ENCODE assay signal across 19 cellular contexts in genomic region chr6:40583694-40584093, GRCh38. TPM values are rescaled to one million over a fixed set of nuclear protein-coding genes. Genes with fewer than 3 reads are reported as not detected.
"Had no signal": no experiment of that assay in that cellular context is flagged by ENCODE, and none has a peak within 500 bp of the region (broad histone marks: within the 10 kb centered on the region; RNA-seq: fewer than 3 reads in every experiment).

No MANE protein-coding gene starts in this region.

- H3K4me3 Mint-ChIP-seq: type B pancreatic cell had no signal

- H3K36me3 ChIP-seq: right lobe of liver had no signal

- H3K27ac Mint-ChIP-seq: type B pancreatic cell had no signal

- H3K9me3 ChIP-seq: psoas muscle, right lobe of liver had no signal

- H3K36me3 Mint-ChIP-seq: type B pancreatic cell had no signal

- H3K27ac ChIP-seq: psoas muscle, right lobe of liver had no signal

- DNase-seq: activated CD4-positive, alpha-beta T cell treated with anti-CD3 and anti-CD28 coated beads, Interleukin-2, amount 50 U/mL, for 1 hour; activated gamma-delta T cell; activated T-cell treated with anti-CD3 and anti-CD28 coated beads, Interleukin-2, amount 50 U/mL, for 48 hours; aorta; effector CD4-positive, alpha-beta T cell; foreskin melanocyte; head of caudate nucleus; mammary epithelial cell; psoas muscle; right lobe of liver; stimulated activated CD4-positive, alpha-beta T cell treated with anti-CD3 and anti-CD28 coated beads, Interleukin-2, amount 100 ng/mL, for 24 hours; stimulated activated naive CD4-positive, alpha-beta T cell treated with Interleukin-2 at 50 U/mL for 16 hours; T-helper 2 cell had no signal

- ATAC-seq: left lobe of liver, psoas muscle, right lobe of liver had no signal

- H3K9me3 Mint-ChIP-seq: nephron, type B pancreatic cell had no signal

- H3K4me3 ChIP-seq: psoas muscle, right lobe of liver had no signal

RNA-seq across cellular contexts. Expression of gene LRFN2, which starts 3.5 kb away (rescaled TPM):
- total RNA-seq: aorta, bronchial epithelial cell, mammary epithelial cell, mucosa of gallbladder, omental fat pad, psoas muscle had no signal
